Comparison of ENCODE assay signal across 8 cellular contexts in genomic region chr10:129970404-129971364, GRCh38. TPM values are rescaled to one million over a fixed set of nuclear protein-coding genes. Genes with fewer than 3 reads are reported as not detected.
A peak's percentile ranks its signal among the peaks of the same experiment; 100 is the strongest.
DNase-seq lines count a peak whose midpoint lies in the region; ATAC-seq and TF ChIP-seq lines count a peak whose summit lies in the region.

No MANE protein-coding gene starts in this region.

- CTCF ChIA-PET in naive thymus-derived CD4-positive, alpha-beta T cell (lab: Charles Lee): no interaction called here
- CTCF ChIA-PET in Calu3 (lab: Charles Lee): no interaction called here

- TF ChIP-seq CTCF in AG10803 (conservative IDR thresholded peaks at IDR 0.05; ENCODE audit: low read length) (no peak), GM13976 (IDR thresholded peaks at IDR 0.05; ENCODE audit: borderline replicate concordance, control extremely low read depth, extremely low read depth, insufficient read depth, missing control alignments) (no peak), Calu3 (IDR thresholded peaks at IDR 0.05; ENCODE audit: unreplicated experiment) (no peak)

- H3K4me1 Mint-ChIP-seq in activated naive CD8-positive, alpha-beta T cell (ENCODE audit: low read depth): peaks cover 26% of the 10 kb centered on the region
- H3K4me1 Mint-ChIP-seq in naive thymus-derived CD4-positive, alpha-beta T cell: peaks cover 8 to 34% (median 26%) of the 10 kb centered on the region in 7 donors
- H3K4me1 Mint-ChIP-seq in Calu3 (ENCODE audit: low read depth, unreplicated experiment): no peaks in the 10 kb centered on the region

- DNase-seq in AG10803 (ENCODE audit: low read depth): no peak
- DNase-seq in GM13976 (ENCODE audit: low spot score): peak; percentile 34
- DNase-seq in naive thymus-derived CD4-positive, alpha-beta T cell: no peak
- DNase-seq in Calu3: no peak
- DNase-seq in NCI-H1436 treated with DMSO at 0.1 percent for 48 hours (lab: John Stamatoyannopoulos, UW): no peak
- no peak for DNase-seq in NCI-H1436 (lab: John Stamatoyannopoulos, UW)

- H3K36me3 Mint-ChIP-seq in activated naive CD8-positive, alpha-beta T cell: peaks cover 2% of the 10 kb centered on the region
- H3K36me3 Mint-ChIP-seq in naive thymus-derived CD4-positive, alpha-beta T cell: peaks cover 0 to 3% (median 0%) of the 10 kb centered on the region in 5 donors
- no peaks in the 10 kb centered on the region for H3K36me3 Mint-ChIP-seq in Calu3 (ENCODE audit: insufficient read depth, unreplicated experiment)

- POLR2A ChIA-PET in naive thymus-derived CD4-positive, alpha-beta T cell (lab: Charles Lee): no interaction called here

- H3K36me3 ChIP-seq in naive thymus-derived CD4-positive, alpha-beta T cell (ENCODE audit: control insufficient read depth in 2 of 3, insufficient read depth in 3 of 3, low read length in 3 of 3): no peaks in the 10 kb centered on the region

- peak overlapping the region; percentile 37 for H3K4me3 ChIP-seq in AG10803 (ENCODE audit: low read length)
- no peak overlapping the region for H3K4me3 ChIP-seq in naive thymus-derived CD4-positive, alpha-beta T cell (ENCODE audit: low read length)

- intact Hi-C loops in naive thymus-derived CD4-positive, alpha-beta T cell (cut with micrococcal nuclease): loop anchor here (1.0 to 5.0 kb wide), 6 partner anchors 14 to 1760 kb away; no protein-coding TSS in a partner anchor
- intact Hi-C loops in Calu3 (cut with micrococcal nuclease; ENCODE audit: unreplicated experiment): loop anchor here (10.0 kb wide), 1 partner anchor 936 kb away; no protein-coding TSS in a partner anchor

- H3K27ac ChIP-seq in naive thymus-derived CD4-positive, alpha-beta T cell (ENCODE audit: low read depth, low read length): no peak overlapping the region

- peak overlapping the region; percentile 22 for H3K27ac Mint-ChIP-seq in activated naive CD8-positive, alpha-beta T cell
- H3K27ac Mint-ChIP-seq in naive thymus-derived CD4-positive, alpha-beta T cell: peak overlapping the region in 3 of 9 donors; percentile 34 to 78 (median 41)
- H3K27ac Mint-ChIP-seq in Calu3 (ENCODE audit: unreplicated experiment): no peak overlapping the region

- H3K4me1 ChIP-seq in naive thymus-derived CD4-positive, alpha-beta T cell (ENCODE audit: control insufficient read depth in 2 of 2, insufficient read depth in 2 of 2, low read length in 2 of 2): no peaks in the 10 kb centered on the region

- no peaks in the 10 kb centered on the region for H3K9me3 ChIP-seq in naive thymus-derived CD4-positive, alpha-beta T cell (ENCODE audit: control insufficient read depth in 2 of 3, low read length in 3 of 3)

- in situ Hi-C loops in GM13976 (cut with MboI; ENCODE audit: low sequenced_read_pairs, unreplicated experiment): loop anchor here (25.0 kb wide), 1 partner anchor 933 kb away; no protein-coding TSS in a partner anchor

- BruUV-seq in Calu3 (replicated peaks; lab: Mats Ljungman, UMichigan): no TSS peak

- no peaks in the 10 kb centered on the region for H3K9me3 Mint-ChIP-seq in activated naive CD8-positive, alpha-beta T cell (ENCODE audit: low read depth)
- H3K9me3 Mint-ChIP-seq in naive thymus-derived CD4-positive, alpha-beta T cell: peaks cover 0 to 4% (median 0%) of the 10 kb centered on the region in 11 donors
- peaks cover 2% of the 10 kb centered on the region for H3K9me3 Mint-ChIP-seq in Calu3 (ENCODE audit: low read depth, unreplicated experiment)

- H3K27me3 Mint-ChIP-seq in activated naive CD8-positive, alpha-beta T cell: peaks cover 40% of the 10 kb centered on the region
- peaks cover 53 to 73% (median 61%) of the 10 kb centered on the region in 5 donors for H3K27me3 Mint-ChIP-seq in naive thymus-derived CD4-positive, alpha-beta T cell
- no peaks in the 10 kb centered on the region for H3K27me3 Mint-ChIP-seq in Calu3 (ENCODE audit: unreplicated experiment)

- ATAC-seq in naive thymus-derived CD4-positive, alpha-beta T cell: no peak
- ATAC-seq in GM21825 (IDR thresholded peaks at IDR 0.05; ENCODE audit: unreplicated experiment): no peak

- H3K4me3 Mint-ChIP-seq in activated naive CD8-positive, alpha-beta T cell: peak overlapping the region; percentile 64
- peak overlapping the region; percentile 12 to 74 (median 58) for H3K4me3 Mint-ChIP-seq in naive thymus-derived CD4-positive, alpha-beta T cell
- no peak overlapping the region for H3K4me3 Mint-ChIP-seq in Calu3 (ENCODE audit: low read depth, unreplicated experiment)

- H3K27me3 ChIP-seq in naive thymus-derived CD4-positive, alpha-beta T cell (ENCODE audit: control insufficient read depth in 2 of 2, insufficient read depth in 2 of 2, low read length in 2 of 2): peaks cover 5 to 38% of the 10 kb centered on the region in 2 donors

RNA-seq across cellular contexts. Expression of gene EBF3, which starts 6.6 kb away (rescaled TPM):
- not detected for total RNA-seq in naive thymus-derived CD4-positive, alpha-beta T cell
- polyA plus RNA-seq in naive thymus-derived CD4-positive, alpha-beta T cell: not detected
- not detected in 2 replicates for total RNA-seq in Calu3 (2022)
